Comparison of ENCODE assay signal across 10 cellular contexts in genomic region chr20:4170621-4171537, GRCh38. TPM values are rescaled to one million over a fixed set of nuclear protein-coding genes. Genes with fewer than 3 reads are reported as not detected.
A peak's percentile ranks its signal among the peaks of the same experiment; 100 is the strongest.
DNase-seq lines count a peak whose midpoint lies in the region; ATAC-seq lines count a peak whose summit lies in the region.
"Had no signal": no experiment of that assay in that cellular context is flagged by ENCODE, and none has a peak within 500 bp of the region (broad histone marks: within the 10 kb centered on the region; RNA-seq: fewer than 3 reads in every experiment).

No MANE protein-coding gene starts in this region.

- peaks cover 2% of the 10 kb centered on the region for H3K36me3 Mint-ChIP-seq in T-helper 1 cell treated with Interleukin-12 subunit alpha and Interleukin-12 subunit beta and Interleukin-4 antibody, amounts not matched to agents 30 μg/mL and 1 μg/mL, for 36 hours (ENCODE audit: low read depth)
- no peaks in the 10 kb centered on the region for H3K36me3 Mint-ChIP-seq in activated naive CD8-positive, alpha-beta T cell
- no peaks in the 10 kb centered on the region for H3K36me3 Mint-ChIP-seq in stimulated activated naive B cell treated with anti-CD40 and anti-IgM and Interleukin-4, amounts not matched to agents 10 μg/mL and 1 μg/mL and 100 μg/mL, for 72 hours

- ATAC-seq in stimulated activated naive B cell treated with anti-CD40 and anti-IgM and Interleukin-4, amounts not matched to agents 10 μg/mL and 1 μg/mL and 100 μg/mL, for 72 hours (replicated peaks): no peak

- H3K4me3 Mint-ChIP-seq in T-helper 1 cell treated with Interleukin-12 subunit alpha and Interleukin-12 subunit beta and Interleukin-4 antibody, amounts not matched to agents 30 μg/mL and 1 μg/mL, for 36 hours: peak overlapping the region; percentile 68
- H3K4me3 Mint-ChIP-seq in activated naive CD8-positive, alpha-beta T cell: peak overlapping the region; percentile 68
- H3K4me3 Mint-ChIP-seq in stimulated activated naive B cell treated with anti-CD40 and anti-IgM and Interleukin-4, amounts not matched to agents 10 μg/mL and 1 μg/mL and 100 μg/mL, for 72 hours: no peak overlapping the region

- no peaks in the 10 kb centered on the region for H3K27me3 Mint-ChIP-seq in T-helper 1 cell treated with Interleukin-12 subunit alpha and Interleukin-12 subunit beta and Interleukin-4 antibody, amounts not matched to agents 30 μg/mL and 1 μg/mL, for 36 hours (ENCODE audit: low read depth)
- no peaks in the 10 kb centered on the region for H3K27me3 Mint-ChIP-seq in activated naive CD8-positive, alpha-beta T cell
- H3K27me3 Mint-ChIP-seq in stimulated activated naive B cell treated with anti-CD40 and anti-IgM and Interleukin-4, amounts not matched to agents 10 μg/mL and 1 μg/mL and 100 μg/mL, for 72 hours: peaks cover 9 to 18% of the 10 kb centered on the region in 2 donors

- H3K4me1 Mint-ChIP-seq in T-helper 1 cell treated with Interleukin-12 subunit alpha and Interleukin-12 subunit beta and Interleukin-4 antibody, amounts not matched to agents 30 μg/mL and 1 μg/mL, for 36 hours (ENCODE audit: low read depth): peaks cover 48% of the 10 kb centered on the region
- peaks cover 25% of the 10 kb centered on the region for H3K4me1 Mint-ChIP-seq in activated naive CD8-positive, alpha-beta T cell (ENCODE audit: low read depth)
- peaks cover 8 to 16% of the 10 kb centered on the region in 2 donors for H3K4me1 Mint-ChIP-seq in stimulated activated naive B cell treated with anti-CD40 and anti-IgM and Interleukin-4, amounts not matched to agents 10 μg/mL and 1 μg/mL and 100 μg/mL, for 72 hours

- DNase-seq in T-helper 1 cell (no peak), hypothalamus (lab: John Stamatoyannopoulos, UW) (peak in 38 of 51 donors; percentile 23 to 86 (median 59)), HT-29 (ENCODE audit: low spot score) (no peak), KG1 (lab: John Stamatoyannopoulos, UW) (no peak), activated gamma-delta T cell treated with Interleukin-2 at 50 U/mL for 16 hours (no peak)
- no peak for DNase-seq in stimulated activated naive B cell treated with anti-CD40 and anti-IgM and Interleukin-4, amounts not matched to agents 10 μg/mL and 1 μg/mL and 100 μg/mL, for 72 hours
- DNase-seq: NK-92 treated with Interleukin-12 subunit alpha and Interleukin-12 subunit beta, amount 100 ng/mL, for 24 hours; stimulated activated naive CD4-positive, alpha-beta T cell treated with Interleukin-2 at 50 U/mL for 16 hours had no signal

- no peaks in the 10 kb centered on the region for H3K9me3 Mint-ChIP-seq in T-helper 1 cell treated with Interleukin-12 subunit alpha and Interleukin-12 subunit beta and Interleukin-4 antibody, amounts not matched to agents 30 μg/mL and 1 μg/mL, for 36 hours
- no peaks in the 10 kb centered on the region for H3K9me3 Mint-ChIP-seq in activated naive CD8-positive, alpha-beta T cell (ENCODE audit: low read depth)
- no peaks in the 10 kb centered on the region for H3K9me3 Mint-ChIP-seq in stimulated activated naive B cell treated with anti-CD40 and anti-IgM and Interleukin-4, amounts not matched to agents 10 μg/mL and 1 μg/mL and 100 μg/mL, for 72 hours

- peak overlapping the region; percentile 85 for H3K27ac Mint-ChIP-seq in T-helper 1 cell treated with Interleukin-12 subunit alpha and Interleukin-12 subunit beta and Interleukin-4 antibody, amounts not matched to agents 30 μg/mL and 1 μg/mL, for 36 hours
- H3K27ac Mint-ChIP-seq in activated naive CD8-positive, alpha-beta T cell: peak overlapping the region; percentile 61
- peak overlapping the region; percentile 11 for H3K27ac Mint-ChIP-seq in stimulated activated naive B cell treated with anti-CD40 and anti-IgM and Interleukin-4, amounts not matched to agents 10 μg/mL and 1 μg/mL and 100 μg/mL, for 72 hours

RNA-seq across cellular contexts. Expression of gene SMOX, which starts 22.3 kb away (rescaled TPM):
- total RNA-seq in HT-29 (2014; rRNA removed; shearing (Covaris generic)): 28.1 and 31.0 TPM in 2 replicates

Comparison
In these comparisons a context has a peak if more than half of its experiments do, and no peak if none do; other contexts are left out.
1. H3K27ac Mint-ChIP-seq: peak in every context shown above with its lines; median percentile 85 in T-helper 1 cell treated with Interleukin-12 subunit alpha and Interleukin-12 subunit beta and Interleukin-4 antibody, amounts not matched to agents 30 μg/mL and 1 μg/mL, for 36 hours; 61 in activated naive CD8-positive, alpha-beta T cell; 11 in stimulated activated naive B cell treated with anti-CD40 and anti-IgM and Interleukin-4, amounts not matched to agents 10 μg/mL and 1 μg/mL and 100 μg/mL, for 72 hours.
2. H3K4me3 Mint-ChIP-seq: peak in T-helper 1 cell treated with Interleukin-12 subunit alpha and Interleukin-12 subunit beta and Interleukin-4 antibody, amounts not matched to agents 30 μg/mL and 1 μg/mL, for 36 hours (single experiment) and activated naive CD8-positive, alpha-beta T cell (single experiment); none in stimulated activated naive B cell treated with anti-CD40 and anti-IgM and Interleukin-4, amounts not matched to agents 10 μg/mL and 1 μg/mL and 100 μg/mL, for 72 hours (0 of 2).
3. DNase-seq: peak in hypothalamus (38 of 51); none in T-helper 1 cell (0 of 5), stimulated activated naive B cell treated with anti-CD40 and anti-IgM and Interleukin-4, amounts not matched to agents 10 μg/mL and 1 μg/mL and 100 μg/mL, for 72 hours (single experiment), HT-29 (single experiment), KG1 (single experiment) and activated gamma-delta T cell treated with Interleukin-2 at 50 U/mL for 16 hours (single experiment).